ENCODE assay signal across 8 cellular contexts in genomic region chr2:47112665-47113435, GRCh38. TPM values are rescaled to one million over a fixed set of nuclear protein-coding genes. Genes with fewer than 3 reads are reported as not detected.
"Had no signal": no experiment of that assay in that cellular context is flagged by ENCODE, and none has a peak within 500 bp of the region (broad histone marks: within the 10 kb centered on the region; RNA-seq: fewer than 3 reads in every experiment).

No MANE protein-coding gene starts in this region.

- H3K4me2 ChIP-seq: GM23338 had no signal

- DNase-seq: H9, HCEC 1CT, Kasumi-1, KG1 had no signal

- FAIRE-seq: H1, H54 had no signal

- H2AFZ ChIP-seq: GM23338 had no signal

- H3K4me3 ChIP-seq: GM23338 had no signal

- ATAC-seq: GM23338 had no signal

RNA-seq across cellular contexts. Expression of gene STPG4, which starts 42.3 kb away (rescaled TPM):
- polyA plus RNA-seq: GM23338, H1, IgD-negative memory B cell had no signal
